Comparison of ENCODE assay signal across 8 cellular contexts in the genomic region with DNA sequence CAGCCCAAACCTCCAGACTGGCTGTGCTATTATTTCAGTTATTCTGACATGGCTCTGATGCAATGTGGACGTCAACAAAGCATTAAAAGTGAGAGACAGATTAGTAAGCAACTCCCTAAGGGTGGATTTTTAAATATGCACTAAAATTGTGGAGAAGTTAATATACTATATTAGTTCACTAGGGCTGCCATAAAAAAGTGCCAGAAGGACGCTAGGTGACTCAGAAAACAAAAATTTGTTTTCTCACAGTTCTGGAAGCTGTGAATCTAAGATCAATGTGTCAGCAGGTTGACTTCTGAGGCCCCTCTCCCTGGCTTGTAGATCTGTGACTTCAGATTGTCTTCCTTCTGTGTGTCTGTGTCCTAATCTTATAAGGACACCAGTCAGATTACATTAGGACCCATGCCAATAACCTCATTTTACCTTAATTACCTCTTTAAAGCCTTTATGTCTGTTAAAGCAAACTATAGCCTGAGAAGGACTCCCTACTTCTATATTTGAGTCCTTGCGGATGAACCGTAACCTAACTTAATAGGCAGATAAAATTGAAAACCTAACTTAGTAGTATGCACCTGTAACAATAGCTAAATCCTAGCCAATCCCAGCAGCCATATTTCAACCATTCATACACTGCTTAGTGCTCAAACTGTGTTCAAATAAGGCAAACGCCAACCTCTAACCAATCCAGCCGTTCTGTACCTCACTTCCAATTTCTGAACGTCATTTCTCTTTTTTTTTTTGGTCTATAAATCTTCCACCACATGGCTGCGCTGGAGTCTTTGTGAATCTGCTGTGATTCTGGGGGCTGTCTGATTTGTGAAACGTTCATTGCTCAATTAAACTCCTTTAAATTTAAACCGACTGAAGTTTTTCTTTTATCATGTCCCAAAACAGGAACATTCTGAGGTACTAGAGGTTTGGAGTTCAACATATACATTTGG.
DNase-seq lines count a peak whose midpoint lies in the region; ATAC-seq, FAIRE-seq and TF ChIP-seq lines count a peak whose summit lies in the region.

No MANE protein-coding gene starts in this region.

- ATAC-seq in HG02678 (IDR thresholded peaks at IDR 0.05; ENCODE audit: unreplicated experiment), result peak; percentile 18

- TF ChIP-seq POLR2A in GM12892 (IDR thresholded peaks at IDR 0.05; ENCODE audit: low read depth, low read length), result 0 out of 2 replicates have a peak, but pooled peaks have one; percentile 41

- peak; percentile 50 for FAIRE-seq in GM12892 (lab: Jason Lieb, UNC)

- DNase-seq in GM12892 (ENCODE audit: insufficient read length) (no peak), RPMI7951 (ENCODE audit: low read depth) (peak; percentile 49), lung microvascular endothelial cell (ENCODE audit: low read depth in 2 of 2) (peak; percentile 38 to 55), NCI-H1105 (lab: John Stamatoyannopoulos, UW) (no peak), NCI-H1930 (lab: John Stamatoyannopoulos, UW) (no peak), occipital lobe (lab: John Stamatoyannopoulos, UW) (no peak), islet precursor cell (no peak)

Comparison
In these comparisons a context has a peak if more than half of its experiments do, and no peak if none do; other contexts are left out.
1. DNase-seq: peak in RPMI7951 (single experiment) and lung microvascular endothelial cell (2 of 2); none in GM12892 (single experiment), NCI-H1105 (single experiment), NCI-H1930 (0 of 2), occipital lobe (single experiment) and islet precursor cell (single experiment).